In the genomic region with DNA sequence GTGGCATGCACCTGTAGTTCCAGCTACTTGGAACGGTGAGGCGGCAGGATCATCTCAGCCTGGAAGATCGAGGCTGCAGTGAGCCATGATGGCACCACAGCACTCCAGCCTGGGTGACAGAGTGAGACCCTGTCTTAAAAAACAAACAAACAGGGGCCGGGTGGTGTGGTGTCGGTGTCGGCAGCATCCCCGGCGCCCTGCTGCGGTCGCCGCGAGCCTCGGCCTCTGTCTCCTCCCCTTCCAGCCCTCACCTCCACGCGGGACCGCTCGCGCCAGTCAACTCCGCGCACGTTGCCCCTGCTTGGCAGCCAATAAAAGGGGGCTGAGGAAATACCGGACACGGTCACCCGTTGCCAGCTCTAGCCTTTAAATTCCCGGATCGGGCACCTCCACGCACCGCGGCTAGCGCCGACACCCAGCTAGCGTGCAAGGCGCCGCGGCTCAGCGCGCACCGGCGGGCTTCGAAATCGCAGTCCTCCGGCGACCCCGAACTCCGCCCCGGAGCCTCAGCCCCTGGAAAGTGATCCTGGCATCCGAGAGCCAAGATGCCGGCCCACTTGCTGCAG, we compare ENCODE assay signal across 2 cellular contexts.
TF ChIP-seq lines count a peak whose summit lies in the region.

No MANE protein-coding gene starts in this region.

TF ChIP-seq in GM12878, 131 proteins besides CTCF, POLR2A, EP300 and RAD21:
- TF ChIP-seq BACH1 (IDR thresholded peaks at IDR 0.05; ENCODE audit: borderline replicate concordance) (no peak), YBX1 (IDR thresholded peaks at IDR 0.05) (no peak), CBX3 (IDR thresholded peaks at IDR 0.05; ENCODE audit: borderline replicate concordance, low read depth) (no peak), SMAD1 (IDR thresholded peaks at IDR 0.05; ENCODE audit: low read depth, partially characterized antibody) (no peak), CHD1 (IDR thresholded peaks at IDR 0.05; ENCODE audit: low read depth, low read length) (no peak), ATF7 (IDR thresholded peaks at IDR 0.05; ENCODE audit: low read depth) (no peak), RB1 (IDR thresholded peaks at IDR 0.05; ENCODE audit: borderline replicate concordance) (no peak), NFXL1 (IDR thresholded peaks at IDR 0.05; ENCODE audit: borderline replicate concordance) (no peak), MTA2 (IDR thresholded peaks at IDR 0.05; ENCODE audit: low read depth) (no peak)
- TF ChIP-seq, protein P1, sequence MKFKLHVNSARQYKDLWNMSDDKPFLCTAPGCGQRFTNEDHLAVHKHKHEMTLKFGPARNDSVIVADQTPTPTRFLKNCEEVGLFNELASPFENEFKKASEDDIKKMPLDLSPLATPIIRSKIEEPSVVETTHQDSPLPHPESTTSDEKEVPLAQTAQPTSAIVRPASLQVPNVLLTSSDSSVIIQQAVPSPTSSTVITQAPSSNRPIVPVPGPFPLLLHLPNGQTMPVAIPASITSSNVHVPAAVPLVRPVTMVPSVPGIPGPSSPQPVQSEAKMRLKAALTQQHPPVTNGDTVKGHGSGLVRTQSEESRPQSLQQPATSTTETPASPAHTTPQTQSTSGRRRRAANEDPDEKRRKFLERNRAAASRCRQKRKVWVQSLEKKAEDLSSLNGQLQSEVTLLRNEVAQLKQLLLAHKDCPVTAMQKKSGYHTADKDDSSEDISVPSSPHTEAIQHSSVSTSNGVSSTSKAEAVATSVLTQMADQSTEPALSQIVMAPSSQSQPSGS (IDR thresholded peaks at IDR 0.05; ENCODE audit: low read length) = no peak
- TF ChIP-seq, protein P2, sequence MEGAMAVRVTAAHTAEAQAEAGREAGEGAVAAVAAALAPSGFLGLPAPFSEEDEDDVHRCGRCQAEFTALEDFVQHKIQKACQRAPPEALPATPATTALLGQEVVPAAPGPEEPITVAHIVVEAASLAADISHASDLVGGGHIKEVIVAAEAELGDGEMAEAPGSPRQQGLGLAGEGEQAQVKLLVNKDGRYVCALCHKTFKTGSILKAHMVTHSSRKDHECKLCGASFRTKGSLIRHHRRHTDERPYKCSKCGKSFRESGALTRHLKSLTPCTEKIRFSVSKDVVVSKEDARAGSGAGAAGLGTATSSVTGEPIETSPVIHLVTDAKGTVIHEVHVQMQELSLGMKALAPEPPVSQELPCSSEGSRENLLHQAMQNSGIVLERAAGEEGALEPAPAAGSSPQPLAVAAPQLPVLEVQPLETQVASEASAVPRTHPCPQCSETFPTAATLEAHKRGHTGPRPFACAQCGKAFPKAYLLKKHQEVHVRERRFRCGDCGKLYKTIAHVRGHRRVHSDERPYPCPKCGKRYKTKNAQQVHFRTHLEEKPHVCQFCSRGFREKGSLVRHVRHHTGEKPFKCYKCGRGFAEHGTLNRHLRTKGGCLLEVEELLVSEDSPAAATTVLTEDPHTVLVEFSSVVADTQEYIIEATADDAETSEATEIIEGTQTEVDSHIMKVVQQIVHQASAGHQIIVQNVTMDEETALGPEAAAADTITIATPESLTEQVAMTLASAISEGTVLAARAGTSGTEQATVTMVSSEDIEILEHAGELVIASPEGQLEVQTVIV (IDR thresholded peaks at IDR 0.05; ENCODE audit: borderline replicate concordance, partially characterized antibody) = no peak
- TF ChIP-seq, protein P3, sequence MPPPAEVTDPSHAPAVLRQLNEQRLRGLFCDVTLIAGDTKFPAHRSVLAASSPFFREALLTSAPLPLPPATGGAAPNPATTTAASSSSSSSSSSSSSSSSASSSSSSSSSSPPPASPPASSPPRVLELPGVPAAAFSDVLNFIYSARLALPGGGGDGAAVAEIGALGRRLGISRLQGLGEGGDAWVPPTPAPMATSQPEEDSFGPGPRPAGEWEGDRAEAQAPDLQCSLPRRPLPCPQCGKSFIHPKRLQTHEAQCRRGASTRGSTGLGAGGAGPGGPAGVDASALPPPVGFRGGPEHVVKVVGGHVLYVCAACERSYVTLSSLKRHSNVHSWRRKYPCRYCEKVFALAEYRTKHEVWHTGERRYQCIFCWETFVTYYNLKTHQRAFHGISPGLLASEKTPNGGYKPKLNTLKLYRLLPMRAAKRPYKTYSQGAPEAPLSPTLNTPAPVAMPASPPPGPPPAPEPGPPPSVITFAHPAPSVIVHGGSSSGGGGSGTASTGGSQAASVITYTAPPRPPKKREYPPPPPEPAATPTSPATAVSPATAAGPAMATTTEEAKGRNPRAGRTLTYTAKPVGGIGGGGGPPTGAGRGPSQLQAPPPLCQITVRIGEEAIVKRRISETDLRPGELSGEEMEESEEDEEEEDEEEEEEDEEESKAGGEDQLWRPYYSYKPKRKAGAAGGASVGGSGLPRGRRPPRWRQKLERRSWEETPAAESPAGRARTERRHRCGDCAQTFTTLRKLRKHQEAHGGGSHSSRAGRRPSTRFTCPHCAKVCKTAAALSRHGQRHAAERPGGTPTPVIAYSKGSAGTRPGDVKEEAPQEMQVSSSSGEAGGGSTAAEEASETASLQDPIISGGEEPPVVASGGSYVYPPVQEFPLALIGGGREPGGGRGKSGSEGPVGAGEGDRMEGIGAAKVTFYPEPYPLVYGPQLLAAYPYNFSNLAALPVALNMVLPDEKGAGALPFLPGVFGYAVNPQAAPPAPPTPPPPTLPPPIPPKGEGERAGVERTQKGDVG (CRISPR knock-in tag; IDR thresholded peaks at IDR 0.05) = no peak
- TF ChIP-seq, protein P4, sequence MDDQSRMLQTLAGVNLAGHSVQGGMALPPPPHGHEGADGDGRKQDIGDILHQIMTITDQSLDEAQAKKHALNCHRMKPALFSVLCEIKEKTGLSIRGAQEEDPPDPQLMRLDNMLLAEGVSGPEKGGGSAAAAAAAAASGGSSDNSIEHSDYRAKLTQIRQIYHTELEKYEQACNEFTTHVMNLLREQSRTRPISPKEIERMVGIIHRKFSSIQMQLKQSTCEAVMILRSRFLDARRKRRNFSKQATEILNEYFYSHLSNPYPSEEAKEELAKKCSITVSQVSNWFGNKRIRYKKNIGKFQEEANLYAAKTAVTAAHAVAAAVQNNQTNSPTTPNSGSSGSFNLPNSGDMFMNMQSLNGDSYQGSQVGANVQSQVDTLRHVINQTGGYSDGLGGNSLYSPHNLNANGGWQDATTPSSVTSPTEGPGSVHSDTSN (IDR thresholded peaks at IDR 0.05; ENCODE audit: insufficient replicate concordance, low read depth, low read length) = no peak

TF ChIP-seq in HepG2, 621 proteins besides CTCF, POLR2A, EP300 and RAD21:
- TF ChIP-seq SALL2 (CRISPR knock-in tag; IDR thresholded peaks at IDR 0.05) = no peak
- TF ChIP-seq KDM5B (CRISPR knock-in tag; IDR thresholded peaks at IDR 0.05; ENCODE audit: borderline replicate concordance) = no peak
- no peak for TF ChIP-seq BRCA1 (CRISPR knock-in tag; IDR thresholded peaks at IDR 0.05)
- TF ChIP-seq DR1 (CRISPR knock-in tag; IDR thresholded peaks at IDR 0.05) = no peak
TF ChIP-seq in HepG2: peak in this region for 0.
